ENCODE assay signal across 8 cellular contexts in genomic region chr1:9908846-9909221, GRCh38. TPM values are rescaled to one million over a fixed set of nuclear protein-coding genes. Genes with fewer than 3 reads are reported as not detected.
DNase-seq lines count a peak whose midpoint lies in the region; ATAC-seq and TF ChIP-seq lines count a peak whose summit lies in the region.
"Had no signal": no experiment of that assay in that cellular context is flagged by ENCODE, and none has a peak within 500 bp of the region (broad histone marks: within the 10 kb centered on the region; RNA-seq: fewer than 3 reads in every experiment).

No MANE protein-coding gene starts in this region.

- POLR2A ChIA-PET in WTC11 (lab: Charles Lee), result no interaction called here

- no peaks in the 10 kb centered on the region for H3K36me3 Mint-ChIP-seq in WTC11

- in situ Hi-C loops in HAP-1 (cut with MboI; ENCODE audit: low sequenced_read_pairs), result no loop called here

- H3K4me3 ChIP-seq in HAP-1 (peak overlapping the region; percentile 61), foreskin fibroblast (ENCODE audit: low read depth in 1 of 2, low read length in 2 of 2) (peak overlapping the region; percentile 68 to 73), skin epidermis (peak overlapping the region in 6 of 7 experiments; percentile 53 to 89 (median 80))

- no peaks in the 10 kb centered on the region for H3K27me3 Mint-ChIP-seq in WTC11 (ENCODE audit: low read depth)

- peak overlapping the region in 17 of 21 experiments; percentile 80 to 96 (median 90) for H3K27ac ChIP-seq in skin epidermis

- H3K27ac Mint-ChIP-seq in WTC11, result peak overlapping the region; percentile 89

- TF ChIP-seq CTCF in WTC11 (IDR thresholded peaks at IDR 0.05), result no peak
- TF ChIP-seq CTCF in foreskin fibroblast (IDR thresholded peaks at IDR 0.05; ENCODE audit: low read depth, low read length), result no peak

- peaks cover 34% of the 10 kb centered on the region for H3K4me1 Mint-ChIP-seq in WTC11

- no peaks in the 10 kb centered on the region for H3K9me3 Mint-ChIP-seq in WTC11

- no peak for ATAC-seq in WTC11

- H3K36me3 ChIP-seq in HAP-1 (replicated peaks), result no peaks in the 10 kb centered on the region

- no peaks in the 10 kb centered on the region for H3K27me3 ChIP-seq in HAP-1 (ENCODE audit: low read depth)

- DNase-seq in HAP-1 (ENCODE audit: low spot score in 2 of 2) (no peak), WTC11 (ENCODE audit: low spot score) (no peak), foreskin fibroblast (no peak), GF-D8 (lab: John Stamatoyannopoulos, UW) (no peak), NCI-H2171 (lab: John Stamatoyannopoulos, UW) (no peak), pons (ENCODE audit: low spot score) (no peak)
- DNase-seq: amniotic stem cell had no signal

- CTCF ChIA-PET in WTC11 (lab: Charles Lee), result no interaction called here

- no peaks in the 10 kb centered on the region for H3K9me3 ChIP-seq in HAP-1

- peaks cover 8% of the 10 kb centered on the region for H3K4me1 ChIP-seq in HAP-1

- H3K4me3 Mint-ChIP-seq in WTC11, result peak overlapping the region; percentile 96

TF ChIP-seq in WTC11, 78 proteins besides CTCF, POLR2A, EP300 and RAD21 (continues in another document):
- TF ChIP-seq ARID4B (CRISPR knock-in tag; IDR thresholded peaks at IDR 0.05; ENCODE audit: borderline replicate concordance), result no peak
- no peak for TF ChIP-seq SMAD4 (CRISPR knock-in tag; IDR thresholded peaks at IDR 0.05)
- no peak for TF ChIP-seq E2F5 (CRISPR knock-in tag; IDR thresholded peaks at IDR 0.05)
- TF ChIP-seq JUN (CRISPR knock-in tag; IDR thresholded peaks at IDR 0.05), result no peak
- TF ChIP-seq TEAD1 (CRISPR knock-in tag; IDR thresholded peaks at IDR 0.05), result no peak
- no peak for TF ChIP-seq ZNF396 (CRISPR knock-in tag; IDR thresholded peaks at IDR 0.05; ENCODE audit: borderline replicate concordance)
- no peak for TF ChIP-seq CDX4 (CRISPR knock-in tag; IDR thresholded peaks at IDR 0.05; ENCODE audit: borderline replicate concordance)
- no peak for TF ChIP-seq ZBTB21 (CRISPR knock-in tag; IDR thresholded peaks at IDR 0.05; ENCODE audit: borderline replicate concordance)
- no peak for TF ChIP-seq E2F1 (CRISPR knock-in tag; IDR thresholded peaks at IDR 0.05)
- TF ChIP-seq ZBTB43 (CRISPR knock-in tag; IDR thresholded peaks at IDR 0.05), result no peak
- no peak for TF ChIP-seq PRRX2 (CRISPR knock-in tag; IDR thresholded peaks at IDR 0.05)
- no peak for TF ChIP-seq KAT7 (CRISPR knock-in tag; IDR thresholded peaks at IDR 0.05; ENCODE audit: borderline replicate concordance)
- no peak for TF ChIP-seq PREB (CRISPR knock-in tag; IDR thresholded peaks at IDR 0.05; ENCODE audit: borderline replicate concordance)
- TF ChIP-seq ATF6 (CRISPR knock-in tag; IDR thresholded peaks at IDR 0.05), result no peak
- no peak for TF ChIP-seq E2F4 (CRISPR knock-in tag; IDR thresholded peaks at IDR 0.05; ENCODE audit: borderline replicate concordance, low read depth)

RNA-seq across cellular contexts. Expression of gene CTNNBIP1, which starts 1.2 kb away (rescaled TPM):
- 51.8 to 58.2 TPM (median 53.0 TPM) in 3 replicates for total RNA-seq in WTC11 (2021)

RNA-seq across cellular contexts. Expression of gene LZIC, which starts 34.4 kb away (rescaled TPM):
- 16.9 to 22.0 TPM (median 20.9 TPM) in 3 replicates for total RNA-seq in WTC11 (2021)

RNA-seq across cellular contexts. Expression of gene NMNAT1, which starts 34.4 kb away (rescaled TPM):
- total RNA-seq in WTC11 (2021), result 2.3 to 2.8 TPM (median 2.8 TPM) in 3 replicates
